8 cellular contexts compared by ENCODE assay signal in genomic region chr5:76175821-76176403, GRCh38.
DNase-seq lines count a peak whose midpoint lies in the region; ATAC-seq and TF ChIP-seq lines count a peak whose summit lies in the region.

No MANE protein-coding gene starts in this region.

- H3K36me3 Mint-ChIP-seq in nephron progenitor cell (ENCODE audit: low read depth) = no peaks in the 10 kb centered on the region
- H3K36me3 Mint-ChIP-seq in neural progenitor cell = peaks cover 13% of the 10 kb centered on the region

- no peaks in the 10 kb centered on the region for H3K27me3 Mint-ChIP-seq in nephron progenitor cell (ENCODE audit: low read depth, poor library complexity)
- peaks cover 3% of the 10 kb centered on the region for H3K27me3 Mint-ChIP-seq in neural progenitor cell (ENCODE audit: insufficient read depth, low read depth)

- H4K20me1 ChIP-seq in OCI-LY3 (ENCODE audit: insufficient read depth, low read length) = no peaks in the 10 kb centered on the region
- H4K20me1 ChIP-seq in neural progenitor cell (ENCODE audit: low read depth) = no peaks in the 10 kb centered on the region

- DNase-seq in activated CD4-positive, CD25-positive, alpha-beta regulatory T cell treated with anti-CD3 and anti-CD28 coated beads, Interleukin-2, amount 50 U/mL, for 72 hours = no peak
- DNase-seq in nephron progenitor cell (peak; percentile 8), COLO829 (ENCODE audit: low spot score) (no peak), neural progenitor cell (ENCODE audit: low spot score) (no peak), heart left ventricle (no peak)

- H3K4me1 ChIP-seq in OCI-LY3 (ENCODE audit: low read length) (peaks cover 14% of the 10 kb centered on the region), neural progenitor cell (no peaks in the 10 kb centered on the region), heart left ventricle (peaks cover 0 to 13% (median 0%) of the 10 kb centered on the region in 12 donors)

- no peak overlapping the region for H3K4me3 Mint-ChIP-seq in nephron progenitor cell
- no peak overlapping the region for H3K4me3 Mint-ChIP-seq in neural progenitor cell

- H3K4me3 ChIP-seq in OCI-LY3 (ENCODE audit: low read length) (peak overlapping the region; percentile 53; the same call in 1 of the 2 replicates), neural progenitor cell (no peak overlapping the region), heart left ventricle (no peak overlapping the region)

- H3K4me1 Mint-ChIP-seq in nephron progenitor cell (peaks cover 20% of the 10 kb centered on the region), neural progenitor cell (peaks cover 11% of the 10 kb centered on the region)

- peaks cover 9% of the 10 kb centered on the region for H3K9me3 Mint-ChIP-seq in nephron progenitor cell
- H3K9me3 Mint-ChIP-seq in neural progenitor cell = peaks cover 6% of the 10 kb centered on the region

- H3K9ac ChIP-seq in OCI-LY3 (ENCODE audit: low read length) (no peak overlapping the region), neural progenitor cell (no peak overlapping the region)

- peak; percentile 70 to 75 for ATAC-seq in activated CD4-positive, CD25-positive, alpha-beta regulatory T cell treated with anti-CD3 and anti-CD28 coated beads, Interleukin-2, amount 50 U/mL, for 24 hours
- ATAC-seq in HG02759 (IDR thresholded peaks at IDR 0.05; ENCODE audit: unreplicated experiment) = peak; percentile 72
- no peak for ATAC-seq in heart left ventricle

- peak overlapping the region; percentile 62 for H3K4me2 ChIP-seq in OCI-LY3 (ENCODE audit: low read length)
- H3K4me2 ChIP-seq in neural progenitor cell = no peak overlapping the region

- no peaks in the 10 kb centered on the region for H3K9me3 ChIP-seq in OCI-LY3 (ENCODE audit: insufficient read depth, low read length)
- H3K9me3 ChIP-seq in neural progenitor cell (ENCODE audit: low read depth) = no peaks in the 10 kb centered on the region
- H3K9me3 ChIP-seq in heart left ventricle = no peaks in the 10 kb centered on the region

- H3K27ac ChIP-seq in OCI-LY3 (ENCODE audit: low read length) (no peak overlapping the region), neural progenitor cell (no peak overlapping the region), heart left ventricle (peak overlapping the region in 1 of 12 donors; percentile 9)

- H3K27me3 ChIP-seq in OCI-LY3 (ENCODE audit: low read depth, low read length) (no peaks in the 10 kb centered on the region), neural progenitor cell (no peaks in the 10 kb centered on the region), heart left ventricle (peaks cover 0 to 9% (median 0%) of the 10 kb centered on the region in 9 donors)

- H3K36me3 ChIP-seq in OCI-LY3 (replicated peaks; ENCODE audit: low read depth, low read length) (no peaks in the 10 kb centered on the region), neural progenitor cell (no peaks in the 10 kb centered on the region), heart left ventricle (no peaks in the 10 kb centered on the region)

- intact Hi-C loops in heart left ventricle (cut with DNase I) = loop anchor here in 4 of 10 donors (2.0 to 10.0 kb wide), 4 partner anchors 439 to 941 kb away; partner anchors contain the start of gene ANKRD31 (in 1 of the 4)

- H3K27ac Mint-ChIP-seq in nephron progenitor cell (no peak overlapping the region), neural progenitor cell (no peak overlapping the region)

- H3F3A ChIP-seq in neural progenitor cell (ENCODE audit: low read depth) = no peaks in the 10 kb centered on the region

- no peak for TF ChIP-seq POLR2A in heart left ventricle (IDR thresholded peaks at IDR 0.05)

- H2AFZ ChIP-seq in OCI-LY3 (ENCODE audit: low read depth, low read length) (0 out of 2 replicates have a peak overlapping the region, but pooled peaks have one; percentile 41), neural progenitor cell (replicated peaks) (no peak overlapping the region)

- 50 to 76% (median 53%) methylated on average over 7 of the region's 7 CpGs for WGBS in heart left ventricle, 4 donors

- TF ChIP-seq CTCF in OCI-LY3 (IDR thresholded peaks at IDR 0.05; ENCODE audit: low read depth, low read length) (no peak), nephron progenitor cell (IDR thresholded peaks at IDR 0.05) (no peak), neural progenitor cell (IDR thresholded peaks at IDR 0.05) (no peak), heart left ventricle (IDR thresholded peaks at IDR 0.05) (no peak)

- H3K79me2 ChIP-seq in OCI-LY3 (ENCODE audit: low read length) (no peaks in the 10 kb centered on the region), neural progenitor cell (ENCODE audit: low read depth) (no peaks in the 10 kb centered on the region)

Comparison
In these comparisons a context has a peak if more than half of its experiments do, and no peak if none do; other contexts are left out.
1. ATAC-seq: peak in activated CD4-positive, CD25-positive, alpha-beta regulatory T cell treated with anti-CD3 and anti-CD28 coated beads, Interleukin-2, amount 50 U/mL, for 24 hours (2 of 2) and HG02759 (single experiment); none in heart left ventricle (0 of 4).